Comparison of ENCODE assay signal across 1 cellular context in the genomic region with DNA sequence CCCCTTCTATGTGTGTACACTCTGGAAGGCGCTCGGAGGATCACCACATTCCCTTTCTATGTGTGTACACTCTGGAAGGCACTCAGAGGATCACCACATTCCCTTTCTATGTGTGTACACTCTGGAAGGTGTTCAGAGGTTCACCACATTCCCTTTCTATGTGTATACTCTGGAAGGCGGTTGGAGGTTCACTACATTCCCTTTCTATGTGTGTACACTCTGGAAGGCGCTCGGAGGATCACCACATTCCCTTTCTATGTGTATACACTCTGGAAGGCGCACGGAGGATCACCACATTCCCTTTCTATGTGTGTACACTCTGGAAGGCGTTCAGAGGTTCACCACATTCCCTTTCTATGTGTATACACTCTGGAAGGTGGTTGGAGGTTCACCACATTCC. TPM values are rescaled to one million over a fixed set of nuclear protein-coding genes. Genes with fewer than 3 reads are reported as not detected.
"Had no signal": no experiment of that assay in that cellular context is flagged by ENCODE, and none has a peak within 500 bp of the region (broad histone marks: within the 10 kb centered on the region; RNA-seq: fewer than 3 reads in every experiment).

No MANE protein-coding gene starts in this region.

RNA-seq across cellular contexts. Expression of a gene that starts 33.9 kb away (rescaled TPM):
- total RNA-seq: OCI-LY7 had no signal
